16 cellular contexts compared by ENCODE assay signal in the genomic region with DNA sequence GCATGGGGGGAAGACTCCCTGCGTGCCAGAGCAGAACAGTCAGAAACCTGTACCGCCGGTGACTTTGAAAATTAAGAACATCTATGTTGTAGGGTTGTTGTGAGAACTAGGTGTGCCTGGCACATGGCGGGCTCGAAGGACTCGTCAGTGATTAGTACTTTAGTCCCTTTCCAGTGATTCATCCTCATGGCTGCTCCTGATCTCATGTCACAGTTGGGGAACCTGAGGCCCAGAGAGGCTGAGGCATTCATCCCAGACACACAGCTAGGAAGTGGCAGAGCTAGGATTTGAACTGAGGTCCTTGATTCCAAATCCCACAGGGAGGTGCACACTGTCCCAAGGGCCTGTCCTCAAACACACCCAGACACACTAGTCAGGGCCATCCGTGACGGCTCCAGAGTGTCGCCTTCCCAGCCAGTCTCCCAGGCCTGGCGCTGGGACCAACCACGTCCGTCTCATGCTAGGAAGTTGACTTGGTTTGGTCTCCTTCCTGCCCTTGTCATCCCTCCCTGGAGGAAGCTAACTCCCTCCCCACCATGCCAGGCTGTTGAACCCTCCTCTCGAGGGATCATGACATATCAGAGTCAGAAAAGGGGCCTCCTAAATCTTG. TPM values are rescaled to one million over a fixed set of nuclear protein-coding genes. Genes with fewer than 3 reads are reported as not detected.
DNase-seq lines count a peak whose midpoint lies in the region; ATAC-seq and TF ChIP-seq lines count a peak whose summit lies in the region.
"Had no signal": no experiment of that assay in that cellular context is flagged by ENCODE, and none has a peak within 500 bp of the region (broad histone marks: within the 10 kb centered on the region; RNA-seq: fewer than 3 reads in every experiment).

No MANE protein-coding gene starts in this region.

- H3K4me3 ChIP-seq in tibial nerve (no peak overlapping the region), body of pancreas (no peak overlapping the region)
- H3K4me3 ChIP-seq: HAP-1, MG63 had no signal

- peak overlapping the region; percentile 97 for H3K27ac Mint-ChIP-seq in endothelial cell (ENCODE audit: unreplicated experiment)
- H3K27ac Mint-ChIP-seq in nephron: peak overlapping the region; percentile 85 to 94 (median 92)
- H3K27ac Mint-ChIP-seq: activated CD8-positive, alpha-beta T cell treated with anti-CD3 and anti-CD28 coated beads for 36 hours; CD4-positive, CD25-positive, alpha-beta regulatory T cell had no signal

- TF ChIP-seq CTCF in endothelial cell (IDR thresholded peaks at IDR 0.05; ENCODE audit: unreplicated experiment) (no peak), nephron (IDR thresholded peaks at IDR 0.05; ENCODE audit: unreplicated experiment in 3 of 3) (no peak), tibial nerve (IDR thresholded peaks at IDR 0.05) (no peak), body of pancreas (IDR thresholded peaks at IDR 0.05) (no peak)

- H3K4me1 ChIP-seq in tibial nerve (peaks cover 0 to 71% (median 42%) of the 10 kb centered on the region in 4 donors), body of pancreas (peaks cover 43% of the 10 kb centered on the region)

- TF ChIP-seq POLR2A in tibial nerve (IDR thresholded peaks at IDR 0.05) (no peak), body of pancreas (IDR thresholded peaks at IDR 0.05) (no peak)

- WGBS in tibial nerve, 2 donors: 88 to 91% methylated on average over 7 to 10 of the region's 13 CpGs
- WGBS in body of pancreas, 2 donors: 90 to 96% methylated on average over 10 to 13 of the region's 13 CpGs

- intact Hi-C loops in body of pancreas (cut with DNase I): no loop called here

- H3K4me3 Mint-ChIP-seq in endothelial cell (ENCODE audit: unreplicated experiment) (no peak overlapping the region), nephron (no peak overlapping the region)
- H3K4me3 Mint-ChIP-seq: activated CD8-positive, alpha-beta T cell treated with anti-CD3 and anti-CD28 coated beads for 36 hours; brain had no signal

- no peaks in the 10 kb centered on the region for H3K27me3 ChIP-seq in tibial nerve
- H3K27me3 ChIP-seq in body of pancreas: no peaks in the 10 kb centered on the region
- H3K27me3 ChIP-seq: MG63 had no signal

- H3K4me1 Mint-ChIP-seq in endothelial cell (ENCODE audit: unreplicated experiment) (peaks cover 60% of the 10 kb centered on the region), nephron (peaks cover 74% of the 10 kb centered on the region)

- H3K27me3 Mint-ChIP-seq in endothelial cell (ENCODE audit: unreplicated experiment) (no peaks in the 10 kb centered on the region), nephron (ENCODE audit: low read depth) (no peaks in the 10 kb centered on the region)

- DNase-seq in HT-29 (ENCODE audit: low spot score) (peak; percentile 41), endothelial cell (ENCODE audit: low spot score) (no peak), tibial nerve (ENCODE audit: low spot score in 2 of 2) (no peak), body of pancreas (no peak), NCI-H128 (lab: John Stamatoyannopoulos, UW; ENCODE audit: unreplicated experiment) (no peak)
- DNase-seq: activated CD8-positive, alpha-beta T cell treated with anti-CD3 and anti-CD28 coated beads for 36 hours; CD4-positive, CD25-positive, alpha-beta regulatory T cell; head of caudate nucleus; left colon; MG63; nucleus accumbens had no signal

- no peak for TF ChIP-seq EP300 in tibial nerve (IDR thresholded peaks at IDR 0.05)

- ATAC-seq in body of pancreas: no peak
- no peak for ATAC-seq in GM18517 (IDR thresholded peaks at IDR 0.05; ENCODE audit: unreplicated experiment)
- ATAC-seq in HG02623 (IDR thresholded peaks at IDR 0.05; ENCODE audit: unreplicated experiment): no peak
- ATAC-seq: activated CD8-positive, alpha-beta T cell treated with anti-CD3 and anti-CD28 coated beads for 36 hours had no signal

- H3K27ac ChIP-seq in tibial nerve: peak overlapping the region; percentile 35 to 67 (median 55)
- H3K27ac ChIP-seq in body of pancreas: peak overlapping the region in 2 of 4 donors; percentile 80 to 86

- peaks cover 0 to 10% (median 0%) of the 10 kb centered on the region in 3 donors for H3K36me3 ChIP-seq in tibial nerve
- H3K36me3 ChIP-seq in body of pancreas (replicated peaks in 1 of 2; ENCODE audit: insufficient read depth in 1 of 2, low read depth in 2 of 2): no peaks in the 10 kb centered on the region

- H3K36me3 Mint-ChIP-seq in endothelial cell (ENCODE audit: low read depth, unreplicated experiment) (peaks cover 4% of the 10 kb centered on the region), nephron (ENCODE audit: low read depth) (peaks cover 6% of the 10 kb centered on the region)
- H3K36me3 Mint-ChIP-seq: CD4-positive, CD25-positive, alpha-beta regulatory T cell had no signal

- H3K9me3 ChIP-seq in tibial nerve: peaks cover 0 to 3% (median under 1%) of the 10 kb centered on the region in 4 donors
- H3K9me3 ChIP-seq in body of pancreas: no peaks in the 10 kb centered on the region

- H3K9me3 Mint-ChIP-seq in endothelial cell (ENCODE audit: unreplicated experiment) (no peaks in the 10 kb centered on the region), nephron (no peaks in the 10 kb centered on the region)
- H3K9me3 Mint-ChIP-seq: activated CD8-positive, alpha-beta T cell treated with anti-CD3 and anti-CD28 coated beads for 36 hours had no signal

RNA-seq across cellular contexts. Expression of gene SMAD6, which starts 58.4 kb away (rescaled TPM):
- 101 and 123 TPM in 2 replicates for total RNA-seq in HT-29 (2014; rRNA removed; shearing (Covaris generic))
- total RNA-seq in endothelial cell (ENCODE audit: unreplicated experiment) (21.3 TPM), tibial nerve (10 to 100 TPM; 41.9 to 57.2 (median 48.6) TPM), body of pancreas (10 to 100 TPM; 14.0 to 25.4 TPM)
